ENCODE assay signal across 26 cellular contexts in the genomic region with DNA sequence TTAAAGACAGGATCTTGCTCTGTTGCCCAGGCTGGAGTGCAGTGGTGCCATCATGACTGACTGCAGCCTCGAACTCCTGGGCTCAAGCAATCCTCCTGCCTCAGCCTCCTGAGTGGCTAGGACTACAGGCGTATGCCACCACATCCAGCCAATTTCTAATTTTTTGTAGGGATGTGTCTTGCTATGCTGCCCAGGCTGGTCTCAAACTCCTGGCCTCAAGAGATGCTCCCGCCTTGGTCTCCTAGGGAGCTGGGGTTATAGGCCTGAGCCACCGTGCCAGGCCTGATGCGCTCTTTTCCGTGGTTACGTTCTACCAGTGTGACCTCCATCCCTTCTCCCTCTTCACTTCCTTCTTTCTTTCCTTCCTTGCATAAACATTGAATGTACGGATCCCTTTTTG. TPM values are rescaled to one million over a fixed set of nuclear protein-coding genes. Genes with fewer than 3 reads are reported as not detected.
DNase-seq lines count a peak whose midpoint lies in the region; ATAC-seq lines count a peak whose summit lies in the region.
"Had no signal": no experiment of that assay in that cellular context is flagged by ENCODE, and none has a peak within 500 bp of the region (broad histone marks: within the 10 kb centered on the region; RNA-seq: fewer than 3 reads in every experiment).

No MANE protein-coding gene starts in this region.

- H3K4me3 Mint-ChIP-seq in T-helper 2 cell treated with Interferon-gamma antibody and Interleukin-4, amounts not matched to agents 5 μg/mL and 100 μg/mL, for 36 hours, result no peak overlapping the region
- peak overlapping the region; percentile 10 for H3K4me3 Mint-ChIP-seq in stimulated activated naive CD8-positive, alpha-beta T cell treated with anti-CD3 and anti-CD28 coated beads, Interleukin-15, Interleukin-2, amounts not matched to agents 100 ng/mL and 50 ng/mL, for 24 hours
- no peak overlapping the region for H3K4me3 Mint-ChIP-seq in activated naive CD8-positive, alpha-beta T cell treated with anti-CD3 and anti-CD28 coated beads for 36 hours
- H3K4me3 Mint-ChIP-seq: mesothelial cell of epicardium, naive B cell had no signal

- H3K27me3 Mint-ChIP-seq in T-helper 2 cell treated with Interferon-gamma antibody and Interleukin-4, amounts not matched to agents 5 μg/mL and 100 μg/mL, for 36 hours (ENCODE audit: low read depth), result no peaks in the 10 kb centered on the region
- H3K27me3 Mint-ChIP-seq in stimulated activated naive CD8-positive, alpha-beta T cell treated with anti-CD3 and anti-CD28 coated beads, Interleukin-15, Interleukin-2, amounts not matched to agents 100 ng/mL and 50 ng/mL, for 24 hours, result peaks cover 5% of the 10 kb centered on the region
- peaks cover 7% of the 10 kb centered on the region for H3K27me3 Mint-ChIP-seq in activated naive CD8-positive, alpha-beta T cell treated with anti-CD3 and anti-CD28 coated beads for 36 hours

- H3K36me3 Mint-ChIP-seq in T-helper 2 cell treated with Interferon-gamma antibody and Interleukin-4, amounts not matched to agents 5 μg/mL and 100 μg/mL, for 36 hours (ENCODE audit: low read depth), result peaks cover 72% of the 10 kb centered on the region
- peaks cover 56% of the 10 kb centered on the region for H3K36me3 Mint-ChIP-seq in stimulated activated naive CD8-positive, alpha-beta T cell treated with anti-CD3 and anti-CD28 coated beads, Interleukin-15, Interleukin-2, amounts not matched to agents 100 ng/mL and 50 ng/mL, for 24 hours (ENCODE audit: low read depth)
- peaks cover 72% of the 10 kb centered on the region for H3K36me3 Mint-ChIP-seq in activated naive CD8-positive, alpha-beta T cell treated with anti-CD3 and anti-CD28 coated beads for 36 hours
- H3K36me3 Mint-ChIP-seq: mesothelial cell of epicardium had no signal

- peak overlapping the region; percentile 17 for H3K27ac Mint-ChIP-seq in T-helper 2 cell treated with Interferon-gamma antibody and Interleukin-4, amounts not matched to agents 5 μg/mL and 100 μg/mL, for 36 hours
- peak overlapping the region; percentile 78 for H3K27ac Mint-ChIP-seq in stimulated activated naive CD8-positive, alpha-beta T cell treated with anti-CD3 and anti-CD28 coated beads, Interleukin-15, Interleukin-2, amounts not matched to agents 100 ng/mL and 50 ng/mL, for 24 hours
- H3K27ac Mint-ChIP-seq in activated naive CD8-positive, alpha-beta T cell treated with anti-CD3 and anti-CD28 coated beads for 36 hours, result peak overlapping the region; percentile 65
- H3K27ac Mint-ChIP-seq: mesothelial cell of epicardium, naive B cell had no signal

- DNase-seq in T-helper 2 cell treated with Interferon-gamma antibody and Interleukin-4, amounts not matched to agents 5 μg/mL and 100 μg/mL, for 36 hours (ENCODE audit: low spot score), result no peak
- DNase-seq in T-helper 2 cell (no peak), UCSD-AML1 (lab: John Stamatoyannopoulos, UW; ENCODE audit: unreplicated experiment) (no peak), NCI-H510A treated with DMSO at 0.1 percent for 48 hours (lab: John Stamatoyannopoulos, UW) (no peak)
- DNase-seq in stimulated activated naive CD8-positive, alpha-beta T cell treated with anti-CD3 and anti-CD28 coated beads, Interleukin-15, Interleukin-2, amounts not matched to agents 100 U/mL and 50 U/mL, for 24 hours, result no peak
- no peak for DNase-seq in activated naive CD8-positive, alpha-beta T cell treated with anti-CD3 and anti-CD28 coated beads for 36 hours
- DNase-seq: 8988T; activated CD4-positive, alpha-beta T cell treated with anti-CD3 and anti-CD28 coated beads for 1 hour; activated gamma-delta T cell; anterior cingulate cortex; EL; gastrocnemius medialis; naive B cell; NCI-H1436; NCI-H2081; NCI-H2227 treated with DMSO at 0.1 percent for 48 hours; NCI-H69; PC-9; right cardiac atrium; stimulated activated CD8-positive, alpha-beta memory T cell treated with anti-CD3 and anti-CD28 coated beads, Interleukin-4, amount 100 ng/mL, for 48 hours; tibial artery had no signal

- peaks cover 17% of the 10 kb centered on the region for H3K9me3 Mint-ChIP-seq in T-helper 2 cell treated with Interferon-gamma antibody and Interleukin-4, amounts not matched to agents 5 μg/mL and 100 μg/mL, for 36 hours
- H3K9me3 Mint-ChIP-seq in stimulated activated naive CD8-positive, alpha-beta T cell treated with anti-CD3 and anti-CD28 coated beads, Interleukin-15, Interleukin-2, amounts not matched to agents 100 ng/mL and 50 ng/mL, for 24 hours, result peaks cover 11% of the 10 kb centered on the region
- peaks cover 12% of the 10 kb centered on the region for H3K9me3 Mint-ChIP-seq in activated naive CD8-positive, alpha-beta T cell treated with anti-CD3 and anti-CD28 coated beads for 36 hours

- no peak for ATAC-seq in stimulated activated naive CD8-positive, alpha-beta T cell treated with anti-CD3 and anti-CD28 coated beads, Interleukin-15, Interleukin-2, amounts not matched to agents 100 U/mL and 50 U/mL, for 24 hours
- no peak for ATAC-seq in GM18502 (IDR thresholded peaks at IDR 0.05; ENCODE audit: poor library complexity, unreplicated experiment)
- ATAC-seq: gastrocnemius medialis, right cardiac atrium had no signal

- peaks cover 36% of the 10 kb centered on the region for H3K4me1 Mint-ChIP-seq in T-helper 2 cell treated with Interferon-gamma antibody and Interleukin-4, amounts not matched to agents 5 μg/mL and 100 μg/mL, for 36 hours (ENCODE audit: low read depth)
- H3K4me1 Mint-ChIP-seq in stimulated activated naive CD8-positive, alpha-beta T cell treated with anti-CD3 and anti-CD28 coated beads, Interleukin-15, Interleukin-2, amounts not matched to agents 100 ng/mL and 50 ng/mL, for 24 hours (ENCODE audit: low read depth), result peaks cover 59% of the 10 kb centered on the region
- H3K4me1 Mint-ChIP-seq in activated naive CD8-positive, alpha-beta T cell treated with anti-CD3 and anti-CD28 coated beads for 36 hours, result peaks cover 47% of the 10 kb centered on the region
- H3K4me1 Mint-ChIP-seq: mesothelial cell of epicardium had no signal

RNA-seq across cellular contexts. Expression of a gene that starts 34.2 kb away (rescaled TPM):
- 10 to 100 TPM; 27.8 to 30.0 TPM for total RNA-seq in activated naive CD8-positive, alpha-beta T cell treated with anti-CD3 and anti-CD28 coated beads for 36 hours
- total RNA-seq: mesothelial cell of epicardium had no signal

RNA-seq across cellular contexts. Expression of a gene that starts 50.6 kb away (rescaled TPM):
- 100 to 1,000 TPM; 680 to 698 TPM for total RNA-seq in activated naive CD8-positive, alpha-beta T cell treated with anti-CD3 and anti-CD28 coated beads for 36 hours
- total RNA-seq: endothelial cell of umbilical vein, kidney epithelial cell, mesothelial cell of epicardium, PC-9 had no signal

Comparison
In these comparisons a context has a peak if more than half of its experiments do, and no peak if none do; other contexts are left out.
1. H3K27ac Mint-ChIP-seq: peak in every context shown above with its lines; median percentile 78 in stimulated activated naive CD8-positive, alpha-beta T cell treated with anti-CD3 and anti-CD28 coated beads, Interleukin-15, Interleukin-2, amounts not matched to agents 100 ng/mL and 50 ng/mL, for 24 hours; 65 in activated naive CD8-positive, alpha-beta T cell treated with anti-CD3 and anti-CD28 coated beads for 36 hours; 17 in T-helper 2 cell treated with Interferon-gamma antibody and Interleukin-4, amounts not matched to agents 5 μg/mL and 100 μg/mL, for 36 hours.